Comparison of ENCODE assay signal across 13 cellular contexts in the genomic region with DNA sequence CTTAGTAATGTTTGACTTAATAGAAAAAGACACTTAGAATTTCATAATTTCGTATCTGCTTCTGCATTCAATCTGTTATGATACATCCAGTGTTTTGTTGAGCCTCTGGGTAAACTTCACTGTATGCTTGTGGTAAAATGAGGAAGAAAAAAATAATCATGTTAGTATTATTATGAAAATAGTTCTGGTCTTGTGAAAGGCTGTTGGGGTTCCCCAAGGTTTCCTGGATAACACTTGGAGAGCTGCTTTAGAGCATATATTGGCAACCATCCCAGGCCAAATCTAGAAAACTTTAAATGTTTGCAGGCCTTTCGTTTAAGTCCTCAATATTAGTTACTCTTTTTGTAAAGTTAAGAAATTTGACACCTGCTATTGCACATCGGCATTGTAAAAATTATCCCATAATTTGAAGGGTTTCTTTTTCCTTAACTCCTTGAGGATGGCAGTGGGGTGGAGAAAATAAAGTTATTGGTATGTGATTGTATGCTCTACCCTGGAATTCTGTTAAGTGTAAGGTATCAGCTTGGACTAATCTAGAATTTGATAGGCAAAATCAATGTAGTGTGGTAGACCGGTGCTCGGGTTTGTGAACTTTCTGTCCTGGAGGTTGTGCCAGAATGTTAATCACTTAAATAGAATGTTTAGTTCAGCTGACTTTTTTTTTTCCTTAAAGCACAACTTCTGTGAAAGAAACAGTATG. TPM values are rescaled to one million over a fixed set of nuclear protein-coding genes. Genes with fewer than 3 reads are reported as not detected.
DNase-seq lines count a peak whose midpoint lies in the region; ATAC-seq, FAIRE-seq and TF ChIP-seq lines count a peak whose summit lies in the region.
"Had no signal": no experiment of that assay in that cellular context is flagged by ENCODE, and none has a peak within 500 bp of the region (broad histone marks: within the 10 kb centered on the region; RNA-seq: fewer than 3 reads in every experiment).

No MANE protein-coding gene starts in this region.

- peaks cover 84% of the 10 kb centered on the region for H4K20me1 ChIP-seq in astrocyte (ENCODE audit: insufficient read depth, low read length)

- H3K27me3 ChIP-seq in astrocyte (ENCODE audit: insufficient read depth, low read length) (no peaks in the 10 kb centered on the region), left ventricle myocardium inferior (ENCODE audit: low read depth) (no peaks in the 10 kb centered on the region), skeletal muscle satellite cell (ENCODE audit: control insufficient read depth, insufficient read depth, low read length) (no peaks in the 10 kb centered on the region), Caco-2 (replicated peaks; ENCODE audit: control insufficient read depth, insufficient read depth, low read length) (no peaks in the 10 kb centered on the region), SJCRH30 (no peaks in the 10 kb centered on the region)

- H3K4me2 ChIP-seq in astrocyte (ENCODE audit: low read length) (peak overlapping the region; percentile 4), skeletal muscle satellite cell (ENCODE audit: low read length) (peak overlapping the region; percentile 50)

- POLR2A ChIA-PET in Caco-2 (lab: Charles Lee), result no interaction called here

- peaks cover 50% of the 10 kb centered on the region for H3K36me3 ChIP-seq in astrocyte (ENCODE audit: insufficient read depth, low read length)
- H3K36me3 ChIP-seq in left ventricle myocardium inferior, result peaks cover 49% of the 10 kb centered on the region
- H3K36me3 ChIP-seq in skeletal muscle satellite cell (ENCODE audit: insufficient read depth, low read length), result peaks cover 65% of the 10 kb centered on the region
- H3K36me3 ChIP-seq in Caco-2 (ENCODE audit: control insufficient read depth, insufficient read depth, low read length), result peaks cover 8% of the 10 kb centered on the region; the same call in 1 of the 2 replicates
- peaks cover 93% of the 10 kb centered on the region for H3K36me3 ChIP-seq in SJCRH30

- ATAC-seq in GM19328 (IDR thresholded peaks at IDR 0.05; ENCODE audit: unreplicated experiment), result no peak
- ATAC-seq in HG03571 (IDR thresholded peaks at IDR 0.05; ENCODE audit: unreplicated experiment), result no peak

- BruUV-seq in Caco-2 (replicated peaks; lab: Mats Ljungman, UMichigan), result no TSS peak

- H3K27me3 Mint-ChIP-seq in astrocyte (ENCODE audit: low read depth, unreplicated experiment) (no peaks in the 10 kb centered on the region), Caco-2 (ENCODE audit: insufficient read depth, unreplicated experiment) (no peaks in the 10 kb centered on the region)
- H3K27me3 Mint-ChIP-seq: activated CD4-positive, alpha-beta T cell treated with anti-CD3 and anti-CD28 coated beads, Interleukin-2, amount 10 ng/mL, durations not matched to agents 24 days and 14 days; activated naive CD4-positive, alpha-beta T cell treated with anti-CD3 and anti-CD28 coated beads, Interleukin-2, amount 10 ng/mL, durations not matched to agents 7 days and 5 days had no signal

- H3K9ac ChIP-seq in astrocyte (ENCODE audit: low read length), result no peak overlapping the region
- H3K9ac ChIP-seq in skeletal muscle satellite cell (ENCODE audit: low read depth, low read length), result no peak overlapping the region
- H3K9ac ChIP-seq: parathyroid adenoma had no signal

- peaks cover 21% of the 10 kb centered on the region for H3K4me1 ChIP-seq in astrocyte (ENCODE audit: insufficient read depth, low read length)
- H3K4me1 ChIP-seq in left ventricle myocardium inferior, result peaks cover 64% of the 10 kb centered on the region
- H3K4me1 ChIP-seq in skeletal muscle satellite cell (ENCODE audit: control insufficient read depth, insufficient read depth, low read length), result peaks cover 20% of the 10 kb centered on the region
- H3K4me1 ChIP-seq in Caco-2, result peaks cover 5% of the 10 kb centered on the region; the same call in 1 of the 2 replicates
- no peaks in the 10 kb centered on the region for H3K4me1 ChIP-seq in SJCRH30

- intact Hi-C loops in left ventricle myocardium inferior (cut with micrococcal nuclease) (loop anchor here (10.0 kb wide), 1 partner anchor 53 kb away; a partner anchor contains a TSS), Caco-2 (cut with micrococcal nuclease; ENCODE audit: unreplicated experiment) (loop anchor here (5.0 kb wide), 2 partner anchors 55 to 85 kb away; a partner anchor contains a TSS)

- no peak overlapping the region for H3K27ac Mint-ChIP-seq in astrocyte (ENCODE audit: unreplicated experiment)
- no peak overlapping the region for H3K27ac Mint-ChIP-seq in Caco-2 (ENCODE audit: unreplicated experiment)
- H3K27ac Mint-ChIP-seq: activated naive CD4-positive, alpha-beta T cell treated with anti-CD3 and anti-CD28 coated beads, Interleukin-2, amount 10 ng/mL, durations not matched to agents 7 days and 5 days had no signal

- DNase-seq in HCEC 1CT (peak; percentile 30), astrocyte (ENCODE audit: low read depth) (no peak), left ventricle myocardium inferior (no peak), Caco-2 (no peak), SJCRH30 (no peak)
- DNase-seq: activated CD4-positive, alpha-beta T cell treated with anti-CD3 and anti-CD28 coated beads, Interleukin-2, amount 10 ng/mL, durations not matched to agents 24 days and 14 days; activated naive CD4-positive, alpha-beta T cell treated with anti-CD3 and anti-CD28 coated beads, Interleukin-2, amount 10 ng/mL, durations not matched to agents 7 days and 5 days; GOT3; NCI-H524 treated with DMSO at 0.1 percent for 48 hours had no signal

- H3K9me3 Mint-ChIP-seq in astrocyte (ENCODE audit: unreplicated experiment) (no peaks in the 10 kb centered on the region), Caco-2 (ENCODE audit: unreplicated experiment) (no peaks in the 10 kb centered on the region)
- H3K9me3 Mint-ChIP-seq: activated CD4-positive, alpha-beta T cell treated with anti-CD3 and anti-CD28 coated beads, Interleukin-2, amount 10 ng/mL, durations not matched to agents 24 days and 14 days; activated naive CD4-positive, alpha-beta T cell treated with anti-CD3 and anti-CD28 coated beads, Interleukin-2, amount 10 ng/mL, durations not matched to agents 7 days and 5 days had no signal

- CTCF ChIA-PET in Caco-2 (lab: Charles Lee), result interaction anchor here (0.5 to 0.6 kb wide), 2 partner anchors 37 to 694 kb away, joined by 3 to 4 read pairs; no protein-coding TSS in a partner anchor

- no peak overlapping the region for H3K27ac ChIP-seq in astrocyte (ENCODE audit: low read depth, low read length)
- H3K27ac ChIP-seq in left ventricle myocardium inferior (replicated peaks), result peak overlapping the region; percentile 64
- no peak overlapping the region for H3K27ac ChIP-seq in SJCRH30

- H2AFZ ChIP-seq in astrocyte (ENCODE audit: low read depth, low read length), result no peak overlapping the region
- H2AFZ ChIP-seq: parathyroid adenoma had no signal

- H3K4me3 Mint-ChIP-seq in astrocyte (ENCODE audit: unreplicated experiment), result no peak overlapping the region
- no peak overlapping the region for H3K4me3 Mint-ChIP-seq in Caco-2 (ENCODE audit: unreplicated experiment)
- H3K4me3 Mint-ChIP-seq: activated CD4-positive, alpha-beta T cell treated with anti-CD3 and anti-CD28 coated beads, Interleukin-2, amount 10 ng/mL, durations not matched to agents 24 days and 14 days; activated naive CD4-positive, alpha-beta T cell treated with anti-CD3 and anti-CD28 coated beads, Interleukin-2, amount 10 ng/mL, durations not matched to agents 7 days and 5 days had no signal

- H3K36me3 Mint-ChIP-seq in astrocyte (ENCODE audit: low read depth, unreplicated experiment) (peaks cover 16% of the 10 kb centered on the region), Caco-2 (ENCODE audit: insufficient read depth, unreplicated experiment) (peaks cover 92% of the 10 kb centered on the region)

- H3K9me3 ChIP-seq in astrocyte (ENCODE audit: insufficient read depth, low read depth, low read length) (no peaks in the 10 kb centered on the region), left ventricle myocardium inferior (replicated peaks) (no peaks in the 10 kb centered on the region), skeletal muscle satellite cell (replicated peaks; ENCODE audit: low read length) (no peaks in the 10 kb centered on the region), Caco-2 (no peaks in the 10 kb centered on the region), SJCRH30 (replicated peaks) (no peaks in the 10 kb centered on the region)

- TF ChIP-seq CTCF in astrocyte (IDR thresholded peaks at IDR 0.05; ENCODE audit: insufficient read depth, low read depth, low read length) (no peak), left ventricle myocardium inferior (IDR thresholded peaks at IDR 0.05; ENCODE audit: borderline replicate concordance) (no peak), Caco-2 (IDR thresholded peaks at IDR 0.05; ENCODE audit: insufficient read depth in 1 of 2, low read depth in 1 of 2, low read length in 1 of 2, severe bottlenecking in 1 of 2, unreplicated experiment in 1 of 2) (no peak)

- no peak overlapping the region for H3K4me3 ChIP-seq in astrocyte (ENCODE audit: insufficient read depth, low read depth, low read length)
- no peak overlapping the region for H3K4me3 ChIP-seq in left ventricle myocardium inferior
- H3K4me3 ChIP-seq in skeletal muscle satellite cell (ENCODE audit: low read length), result no peak overlapping the region
- H3K4me3 ChIP-seq in Caco-2 (ENCODE audit: low read depth, low read length), result no peak overlapping the region
- H3K4me3 ChIP-seq in SJCRH30, result no peak overlapping the region

- H3K4me1 Mint-ChIP-seq in astrocyte (ENCODE audit: low read depth, unreplicated experiment), result peaks cover 18% of the 10 kb centered on the region
- H3K4me1 Mint-ChIP-seq in Caco-2 (ENCODE audit: low read depth, unreplicated experiment), result peaks cover 22% of the 10 kb centered on the region

- H3K79me2 ChIP-seq in astrocyte (ENCODE audit: insufficient read depth, low read length), result peaks cover 95% of the 10 kb centered on the region

- FAIRE-seq in astrocyte (lab: Jason Lieb, UNC), result no peak

RNA-seq across cellular contexts. Expression of a gene that starts 54.5 kb away (rescaled TPM):
- total RNA-seq in astrocyte, result 112 and 123 TPM in 2 replicates
- total RNA-seq in left ventricle myocardium inferior, result 103 TPM
- total RNA-seq in skeletal muscle satellite cell (2012; rRNA removed), result 37.5 and 46.7 TPM in 2 replicates
- total RNA-seq in Caco-2 (2022), result 196 TPM in 2 replicates
- total RNA-seq in SJCRH30 (2014; rRNA removed; shearing (Covaris generic)), result 121 and 142 TPM in 2 replicates
